Comparison of ENCODE assay signal across 1 cellular context in genomic region chr9:123544007-123544827, GRCh38.
A peak's percentile ranks its signal among the peaks of the same experiment; 100 is the strongest.
TF ChIP-seq lines count a peak whose summit lies in the region.

No MANE protein-coding gene starts in this region.

TF ChIP-seq in K562, 482 proteins besides CTCF, POLR2A, EP300 and RAD21 (continued from another document and continues in another):
- TF ChIP-seq RREB1 (CRISPR knock-in tag; IDR thresholded peaks at IDR 0.05), result no peak
- TF ChIP-seq SIX5 (IDR thresholded peaks at IDR 0.05; ENCODE audit: borderline replicate concordance in 1 of 2, insufficient read depth in 1 of 2, low read depth in 1 of 2, low read length in 2 of 2), result no peak
- TF ChIP-seq NCOA6 (IDR thresholded peaks at IDR 0.05), result no peak
- TF ChIP-seq VEZF1 (CRISPR knock-in tag; IDR thresholded peaks at IDR 0.05), result no peak
- TF ChIP-seq ZNF384 (IDR thresholded peaks at IDR 0.05; ENCODE audit: low read depth, low read length), result no peak
- TF ChIP-seq HDAC6 (IDR thresholded peaks at IDR 0.05; ENCODE audit: low read depth, low read length), result no peak
- no peak for TF ChIP-seq ZNF75A (CRISPR knock-in tag; IDR thresholded peaks at IDR 0.05)
- no peak for TF ChIP-seq CHAMP1 (IDR thresholded peaks at IDR 0.05)
- no peak for TF ChIP-seq ZNF766 (CRISPR knock-in tag; conservative IDR thresholded peaks at IDR 0.05)
- 0 out of 2 replicates have a peak, but pooled peaks have one; percentile 33 for TF ChIP-seq KLF16 (IDR thresholded peaks at IDR 0.05)
- TF ChIP-seq ZC3H4 (CRISPR knock-in tag; IDR thresholded peaks at IDR 0.05; ENCODE audit: borderline replicate concordance), result no peak
- TF ChIP-seq CHD4 (IDR thresholded peaks at IDR 0.05; ENCODE audit: insufficient read depth, insufficient replicate concordance, low read depth, low read length, poor library complexity, severe bottlenecking), result no peak
- TF ChIP-seq ZNF785 (CRISPR knock-in tag; IDR thresholded peaks at IDR 0.05), result no peak
- no peak for TF ChIP-seq CBFA2T3 (IDR thresholded peaks at IDR 0.05)
- TF ChIP-seq CHCHD3 (CRISPR knock-in tag; IDR thresholded peaks at IDR 0.05), result no peak
- TF ChIP-seq ZNF280A (IDR thresholded peaks at IDR 0.05; ENCODE audit: low read depth, partially characterized antibody), result no peak
- no peak for TF ChIP-seq SIN3A (IDR thresholded peaks at IDR 0.05; ENCODE audit: borderline replicate concordance in 2 of 2, control insufficient read depth in 1 of 2, low read depth in 2 of 2, low read length in 2 of 2)
- TF ChIP-seq BCOR (IDR thresholded peaks at IDR 0.05), result 0 out of 2 replicates have a peak, but pooled peaks have one; percentile 21
- no peak for TF ChIP-seq FOXA1 (IDR thresholded peaks at IDR 0.05; ENCODE audit: borderline replicate concordance)
- TF ChIP-seq CBX3 (IDR thresholded peaks at IDR 0.05; ENCODE audit: borderline replicate concordance in 1 of 2, low read length in 2 of 2), result no peak
- no peak for TF ChIP-seq THAP12 (CRISPR knock-in tag; IDR thresholded peaks at IDR 0.05)
- no peak for TF ChIP-seq MLX (CRISPR knock-in tag; conservative IDR thresholded peaks at IDR 0.05)
- no peak for TF ChIP-seq HNRNPLL (IDR thresholded peaks at IDR 0.05; ENCODE audit: low read depth, low read length, poor library complexity, severe bottlenecking)
- TF ChIP-seq HNRNPUL1 (IDR thresholded peaks at IDR 0.05; ENCODE audit: low read length), result no peak
- no peak for TF ChIP-seq PHF21A (IDR thresholded peaks at IDR 0.05; ENCODE audit: borderline replicate concordance, low read depth)
- no peak for TF ChIP-seq TGIF2 (CRISPR knock-in tag; IDR thresholded peaks at IDR 0.05)
- TF ChIP-seq E2F8 (IDR thresholded peaks at IDR 0.05; ENCODE audit: low read depth, partially characterized antibody), result no peak
- TF ChIP-seq RBM25 (IDR thresholded peaks at IDR 0.05; ENCODE audit: low read depth, low read length, severe bottlenecking), result peak; percentile 30
- no peak for TF ChIP-seq HEY1 (CRISPR knock-in tag; IDR thresholded peaks at IDR 0.05; ENCODE audit: borderline replicate concordance)
- peak; percentile 92 for TF ChIP-seq DEAF1 (CRISPR knock-in tag; IDR thresholded peaks at IDR 0.05)
- no peak for TF ChIP-seq ZNF277 (CRISPR knock-in tag; IDR thresholded peaks at IDR 0.05; ENCODE audit: borderline replicate concordance)
- TF ChIP-seq THRA (IDR thresholded peaks at IDR 0.05), result no peak
- no peak for TF ChIP-seq CBX2 (IDR thresholded peaks at IDR 0.05; ENCODE audit: insufficient read depth, low read length, poor library complexity, severe bottlenecking)
- no peak for TF ChIP-seq KDM1A (IDR thresholded peaks at IDR 0.05)
- no peak for TF ChIP-seq NELFE (IDR thresholded peaks at IDR 0.05; ENCODE audit: insufficient read depth, insufficient read length)
- TF ChIP-seq SMC3 (conservative IDR thresholded peaks at IDR 0.05; ENCODE audit: insufficient read depth, low read depth, low read length), result peak; percentile 78
- TF ChIP-seq HDAC1 (IDR thresholded peaks at IDR 0.05), result no peak
- TF ChIP-seq ARID2 (IDR thresholded peaks at IDR 0.05), result peak; percentile 55; the same call in 1 of the 2 replicates
